1 cellular context compared by ENCODE assay signal in the genomic region with DNA sequence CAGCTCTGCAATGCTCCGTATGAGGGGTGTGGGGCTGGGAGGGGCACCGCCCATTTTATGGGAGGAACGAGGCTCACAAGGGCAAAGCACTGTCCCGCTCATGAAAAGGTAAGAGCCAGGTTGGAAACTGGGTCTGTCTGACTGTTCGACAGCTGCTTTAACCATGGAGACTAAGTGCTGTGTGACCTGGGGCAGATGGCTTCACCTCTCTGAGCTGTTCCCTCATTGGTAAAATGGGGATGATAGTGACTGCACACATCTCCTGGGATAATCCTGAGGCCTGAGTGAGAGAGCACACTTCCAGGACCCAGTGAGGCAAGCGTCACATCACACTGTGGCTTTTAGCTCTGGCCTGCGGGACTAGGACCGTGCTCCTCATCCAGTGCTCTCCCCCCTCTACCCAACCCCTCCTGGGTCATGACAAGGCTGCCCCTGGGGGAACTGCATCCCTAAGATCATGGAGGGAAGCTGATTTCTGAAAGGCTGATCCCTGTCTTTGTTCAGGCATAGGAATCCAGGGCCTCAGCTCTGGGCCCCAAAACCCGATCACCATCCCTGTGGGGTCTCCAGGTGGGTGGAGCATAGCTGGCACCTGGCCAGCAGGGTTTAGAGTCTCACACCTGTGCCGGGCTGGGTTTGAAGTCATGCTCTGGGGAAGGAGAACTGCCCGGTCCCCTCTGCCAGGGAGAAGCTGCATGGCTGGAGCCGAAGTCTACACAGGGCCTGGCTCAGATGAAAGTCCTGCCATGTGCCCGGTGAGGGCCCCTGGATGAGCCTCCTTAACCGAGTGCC.
A peak's percentile ranks its signal among the peaks of the same experiment; 100 is the strongest.
TF ChIP-seq lines count a peak whose summit lies in the region.

No MANE protein-coding gene starts in this region.

TF ChIP-seq in H1, 55 proteins besides CTCF, POLR2A, EP300 and RAD21:
- TF ChIP-seq, protein P1, sequence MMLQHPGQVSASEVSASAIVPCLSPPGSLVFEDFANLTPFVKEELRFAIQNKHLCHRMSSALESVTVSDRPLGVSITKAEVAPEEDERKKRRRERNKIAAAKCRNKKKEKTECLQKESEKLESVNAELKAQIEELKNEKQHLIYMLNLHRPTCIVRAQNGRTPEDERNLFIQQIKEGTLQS (IDR thresholded peaks at IDR 0.05; ENCODE audit: insufficient read depth, low read depth, low read length) = no peak
- peak; percentile 36; the same call in 1 of the 2 replicates for TF ChIP-seq KDM1A (IDR thresholded peaks at IDR 0.05; ENCODE audit: borderline replicate concordance, low read length)
- no peak for TF ChIP-seq BACH1 (IDR thresholded peaks at IDR 0.05; ENCODE audit: low read length)
- TF ChIP-seq PHF8 (conservative IDR thresholded peaks at IDR 0.05; ENCODE audit: low read depth, low read length) = no peak
- no peak for TF ChIP-seq JUN (IDR thresholded peaks at IDR 0.05; ENCODE audit: low read depth, low read length)
- no peak for TF ChIP-seq SIN3A (conservative IDR thresholded peaks at IDR 0.05 in 1 of 2, IDR thresholded peaks at IDR 0.05 in 1 of 2; ENCODE audit: low read depth in 1 of 2, low read length in 2 of 2)
- TF ChIP-seq, protein P2, sequence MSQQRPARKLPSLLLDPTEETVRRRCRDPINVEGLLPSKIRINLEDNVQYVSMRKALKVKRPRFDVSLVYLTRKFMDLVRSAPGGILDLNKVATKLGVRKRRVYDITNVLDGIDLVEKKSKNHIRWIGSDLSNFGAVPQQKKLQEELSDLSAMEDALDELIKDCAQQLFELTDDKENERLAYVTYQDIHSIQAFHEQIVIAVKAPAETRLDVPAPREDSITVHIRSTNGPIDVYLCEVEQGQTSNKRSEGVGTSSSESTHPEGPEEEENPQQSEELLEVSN (IDR thresholded peaks at IDR 0.05) = peak; percentile 50; the same call in 1 of the 2 replicates
- TF ChIP-seq, protein P3, sequence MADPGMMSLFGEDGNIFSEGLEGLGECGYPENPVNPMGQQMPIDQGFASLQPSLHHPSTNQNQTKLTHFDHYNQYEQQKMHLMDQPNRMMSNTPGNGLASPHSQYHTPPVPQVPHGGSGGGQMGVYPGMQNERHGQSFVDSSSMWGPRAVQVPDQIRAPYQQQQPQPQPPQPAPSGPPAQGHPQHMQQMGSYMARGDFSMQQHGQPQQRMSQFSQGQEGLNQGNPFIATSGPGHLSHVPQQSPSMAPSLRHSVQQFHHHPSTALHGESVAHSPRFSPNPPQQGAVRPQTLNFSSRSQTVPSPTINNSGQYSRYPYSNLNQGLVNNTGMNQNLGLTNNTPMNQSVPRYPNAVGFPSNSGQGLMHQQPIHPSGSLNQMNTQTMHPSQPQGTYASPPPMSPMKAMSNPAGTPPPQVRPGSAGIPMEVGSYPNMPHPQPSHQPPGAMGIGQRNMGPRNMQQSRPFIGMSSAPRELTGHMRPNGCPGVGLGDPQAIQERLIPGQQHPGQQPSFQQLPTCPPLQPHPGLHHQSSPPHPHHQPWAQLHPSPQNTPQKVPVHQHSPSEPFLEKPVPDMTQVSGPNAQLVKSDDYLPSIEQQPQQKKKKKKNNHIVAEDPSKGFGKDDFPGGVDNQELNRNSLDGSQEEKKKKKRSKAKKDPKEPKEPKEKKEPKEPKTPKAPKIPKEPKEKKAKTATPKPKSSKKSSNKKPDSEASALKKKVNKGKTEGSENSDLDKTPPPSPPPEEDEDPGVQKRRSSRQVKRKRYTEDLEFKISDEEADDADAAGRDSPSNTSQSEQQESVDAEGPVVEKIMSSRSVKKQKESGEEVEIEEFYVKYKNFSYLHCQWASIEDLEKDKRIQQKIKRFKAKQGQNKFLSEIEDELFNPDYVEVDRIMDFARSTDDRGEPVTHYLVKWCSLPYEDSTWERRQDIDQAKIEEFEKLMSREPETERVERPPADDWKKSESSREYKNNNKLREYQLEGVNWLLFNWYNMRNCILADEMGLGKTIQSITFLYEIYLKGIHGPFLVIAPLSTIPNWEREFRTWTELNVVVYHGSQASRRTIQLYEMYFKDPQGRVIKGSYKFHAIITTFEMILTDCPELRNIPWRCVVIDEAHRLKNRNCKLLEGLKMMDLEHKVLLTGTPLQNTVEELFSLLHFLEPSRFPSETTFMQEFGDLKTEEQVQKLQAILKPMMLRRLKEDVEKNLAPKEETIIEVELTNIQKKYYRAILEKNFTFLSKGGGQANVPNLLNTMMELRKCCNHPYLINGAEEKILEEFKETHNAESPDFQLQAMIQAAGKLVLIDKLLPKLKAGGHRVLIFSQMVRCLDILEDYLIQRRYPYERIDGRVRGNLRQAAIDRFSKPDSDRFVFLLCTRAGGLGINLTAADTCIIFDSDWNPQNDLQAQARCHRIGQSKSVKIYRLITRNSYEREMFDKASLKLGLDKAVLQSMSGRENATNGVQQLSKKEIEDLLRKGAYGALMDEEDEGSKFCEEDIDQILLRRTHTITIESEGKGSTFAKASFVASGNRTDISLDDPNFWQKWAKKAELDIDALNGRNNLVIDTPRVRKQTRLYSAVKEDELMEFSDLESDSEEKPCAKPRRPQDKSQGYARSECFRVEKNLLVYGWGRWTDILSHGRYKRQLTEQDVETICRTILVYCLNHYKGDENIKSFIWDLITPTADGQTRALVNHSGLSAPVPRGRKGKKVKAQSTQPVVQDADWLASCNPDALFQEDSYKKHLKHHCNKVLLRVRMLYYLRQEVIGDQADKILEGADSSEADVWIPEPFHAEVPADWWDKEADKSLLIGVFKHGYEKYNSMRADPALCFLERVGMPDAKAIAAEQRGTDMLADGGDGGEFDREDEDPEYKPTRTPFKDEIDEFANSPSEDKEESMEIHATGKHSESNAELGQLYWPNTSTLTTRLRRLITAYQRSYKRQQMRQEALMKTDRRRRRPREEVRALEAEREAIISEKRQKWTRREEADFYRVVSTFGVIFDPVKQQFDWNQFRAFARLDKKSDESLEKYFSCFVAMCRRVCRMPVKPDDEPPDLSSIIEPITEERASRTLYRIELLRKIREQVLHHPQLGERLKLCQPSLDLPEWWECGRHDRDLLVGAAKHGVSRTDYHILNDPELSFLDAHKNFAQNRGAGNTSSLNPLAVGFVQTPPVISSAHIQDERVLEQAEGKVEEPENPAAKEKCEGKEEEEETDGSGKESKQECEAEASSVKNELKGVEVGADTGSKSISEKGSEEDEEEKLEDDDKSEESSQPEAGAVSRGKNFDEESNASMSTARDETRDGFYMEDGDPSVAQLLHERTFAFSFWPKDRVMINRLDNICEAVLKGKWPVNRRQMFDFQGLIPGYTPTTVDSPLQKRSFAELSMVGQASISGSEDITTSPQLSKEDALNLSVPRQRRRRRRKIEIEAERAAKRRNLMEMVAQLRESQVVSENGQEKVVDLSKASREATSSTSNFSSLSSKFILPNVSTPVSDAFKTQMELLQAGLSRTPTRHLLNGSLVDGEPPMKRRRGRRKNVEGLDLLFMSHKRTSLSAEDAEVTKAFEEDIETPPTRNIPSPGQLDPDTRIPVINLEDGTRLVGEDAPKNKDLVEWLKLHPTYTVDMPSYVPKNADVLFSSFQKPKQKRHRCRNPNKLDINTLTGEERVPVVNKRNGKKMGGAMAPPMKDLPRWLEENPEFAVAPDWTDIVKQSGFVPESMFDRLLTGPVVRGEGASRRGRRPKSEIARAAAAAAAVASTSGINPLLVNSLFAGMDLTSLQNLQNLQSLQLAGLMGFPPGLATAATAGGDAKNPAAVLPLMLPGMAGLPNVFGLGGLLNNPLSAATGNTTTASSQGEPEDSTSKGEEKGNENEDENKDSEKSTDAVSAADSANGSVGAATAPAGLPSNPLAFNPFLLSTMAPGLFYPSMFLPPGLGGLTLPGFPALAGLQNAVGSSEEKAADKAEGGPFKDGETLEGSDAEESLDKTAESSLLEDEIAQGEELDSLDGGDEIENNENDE (IDR thresholded peaks at IDR 0.05; ENCODE audit: insufficient replicate concordance, low read length) = no peak
- no peak for TF ChIP-seq NRF1 (IDR thresholded peaks at IDR 0.05; ENCODE audit: low read depth, low read length)
- TF ChIP-seq TBP (IDR thresholded peaks at IDR 0.05; ENCODE audit: low read depth, low read length) = no peak
- TF ChIP-seq SP1 (IDR thresholded peaks at IDR 0.05; ENCODE audit: low read depth, low read length) = no peak
- TF ChIP-seq SUZ12 (IDR thresholded peaks at IDR 0.05; ENCODE audit: low read length) = no peak
- no peak for TF ChIP-seq JUND (IDR thresholded peaks at IDR 0.05; ENCODE audit: low read length)
- no peak for TF ChIP-seq ASH2L (IDR thresholded peaks at IDR 0.05; ENCODE audit: low read length)
- TF ChIP-seq CTBP2 (IDR thresholded peaks at IDR 0.05; ENCODE audit: borderline replicate concordance, insufficient read depth, insufficient read length, low read length) = no peak
- TF ChIP-seq, protein P4, sequence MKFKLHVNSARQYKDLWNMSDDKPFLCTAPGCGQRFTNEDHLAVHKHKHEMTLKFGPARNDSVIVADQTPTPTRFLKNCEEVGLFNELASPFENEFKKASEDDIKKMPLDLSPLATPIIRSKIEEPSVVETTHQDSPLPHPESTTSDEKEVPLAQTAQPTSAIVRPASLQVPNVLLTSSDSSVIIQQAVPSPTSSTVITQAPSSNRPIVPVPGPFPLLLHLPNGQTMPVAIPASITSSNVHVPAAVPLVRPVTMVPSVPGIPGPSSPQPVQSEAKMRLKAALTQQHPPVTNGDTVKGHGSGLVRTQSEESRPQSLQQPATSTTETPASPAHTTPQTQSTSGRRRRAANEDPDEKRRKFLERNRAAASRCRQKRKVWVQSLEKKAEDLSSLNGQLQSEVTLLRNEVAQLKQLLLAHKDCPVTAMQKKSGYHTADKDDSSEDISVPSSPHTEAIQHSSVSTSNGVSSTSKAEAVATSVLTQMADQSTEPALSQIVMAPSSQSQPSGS (IDR thresholded peaks at IDR 0.05; ENCODE audit: low read length) = no peak
- no peak for TF ChIP-seq KDM4A (IDR thresholded peaks at IDR 0.05; ENCODE audit: low read depth, low read length, severe bottlenecking)
